8 cellular contexts compared by ENCODE assay signal in genomic region chrX:119067023-119067739, GRCh38. TPM values are rescaled to one million over a fixed set of nuclear protein-coding genes. Genes with fewer than 3 reads are reported as not detected.
DNase-seq lines count a peak whose midpoint lies in the region; ATAC-seq and TF ChIP-seq lines count a peak whose summit lies in the region.

No MANE protein-coding gene starts in this region.

- no peak overlapping the region for H3K27ac Mint-ChIP-seq in progenitor cell of endocrine pancreas

- peaks cover 4% of the 10 kb centered on the region for H3K4me1 Mint-ChIP-seq in progenitor cell of endocrine pancreas (ENCODE audit: low read depth)

- ATAC-seq in HG02885 (IDR thresholded peaks at IDR 0.05; ENCODE audit: poor library complexity, unreplicated experiment) (peak; percentile 66), GM21786 (IDR thresholded peaks at IDR 0.05; ENCODE audit: unreplicated experiment) (no peak)

- peaks cover 5% of the 10 kb centered on the region; the same call in 1 of the 2 replicates for H3K9me3 ChIP-seq in NT2/D1 (ENCODE audit: insufficient read depth, low read length)

- no peak overlapping the region for H3K9ac ChIP-seq in NT2/D1 (ENCODE audit: insufficient read length, low read depth)

- H3K4me3 ChIP-seq in NT2/D1 (ENCODE audit: insufficient read length, low read depth), result no peak overlapping the region

- no peak overlapping the region for H3K4me3 Mint-ChIP-seq in progenitor cell of endocrine pancreas (ENCODE audit: low read depth)

- peak; percentile 62 for TF ChIP-seq CTCF in progenitor cell of endocrine pancreas (IDR thresholded peaks at IDR 0.05; ENCODE audit: unreplicated experiment)

- H3K9me3 Mint-ChIP-seq in progenitor cell of endocrine pancreas (ENCODE audit: low read depth), result peaks cover 8% of the 10 kb centered on the region

- H3K36me3 Mint-ChIP-seq in progenitor cell of endocrine pancreas (ENCODE audit: insufficient read depth), result no peaks in the 10 kb centered on the region

- DNase-seq in D341Med (ENCODE audit: low spot score), result peak; percentile 57
- DNase-seq in NT2/D1 (ENCODE audit: low read depth, low spot score), result peak; percentile 23
- peak; percentile 2 for DNase-seq in activated effector memory CD4-positive, alpha-beta T cell treated with Interleukin-2 at 50 U/mL for 16 hours
- DNase-seq in glomerular endothelial cell (ENCODE audit: extremely low read depth, low read depth, low spot score), result peak; percentile 20
- peak; percentile 21 for DNase-seq in progenitor cell of endocrine pancreas (ENCODE audit: low spot score, unreplicated experiment)
- no peak for DNase-seq in activated gamma-delta T cell (lab: John Stamatoyannopoulos, UW)

- H3K27me3 Mint-ChIP-seq in progenitor cell of endocrine pancreas, result no peaks in the 10 kb centered on the region

- H3K36me3 ChIP-seq in NT2/D1 (ENCODE audit: insufficient read depth, insufficient read length, low read length), result no peaks in the 10 kb centered on the region

- no peaks in the 10 kb centered on the region for H3K4me1 ChIP-seq in NT2/D1 (ENCODE audit: insufficient read depth, insufficient read length)

- H3K27me3 ChIP-seq in NT2/D1 (ENCODE audit: insufficient read depth, insufficient read length), result no peaks in the 10 kb centered on the region

RNA-seq across cellular contexts. Expression of gene CT47C1, which starts 5.6 kb away (rescaled TPM):
- total RNA-seq in glomerular endothelial cell (not detected in 2 replicates), progenitor cell of endocrine pancreas (not detected in 2 replicates)
